8 cellular contexts compared by ENCODE assay signal in genomic region chr1:227563319-227564201, GRCh38.
A peak's percentile ranks its signal among the peaks of the same experiment; 100 is the strongest.
DNase-seq lines count a peak whose midpoint lies in the region; ATAC-seq and TF ChIP-seq lines count a peak whose summit lies in the region.

ZNF678 (plus strand) TSS chr1:227563556; CDS start chr1:227650992, 87,436 bp downstream.

- H3K4me1 ChIP-seq in OCI-LY3 (ENCODE audit: low read length) = peaks cover 9% of the 10 kb centered on the region

- H3K9me3 ChIP-seq in OCI-LY3 (ENCODE audit: insufficient read depth, low read length) = 0 out of 2 replicates have a peak, but pooled peaks cover 3% of the 10 kb centered on the region

- peaks cover 23% of the 10 kb centered on the region for H3K36me3 ChIP-seq in OCI-LY3 (replicated peaks; ENCODE audit: low read depth, low read length)

- no peaks in the 10 kb centered on the region for H3K27me3 ChIP-seq in OCI-LY3 (ENCODE audit: low read depth, low read length)

- H3K4me3 ChIP-seq in OCI-LY3 (ENCODE audit: low read length) = peak within 1 kb of the TSS; percentile 81
- H3K4me3 ChIP-seq in epithelial cell of esophagus (ENCODE audit: low read length) = peak within 1 kb of the TSS; percentile 61

- H3K9ac ChIP-seq in OCI-LY3 (ENCODE audit: low read length) = peak within 1 kb of the TSS; percentile 84

- TF ChIP-seq CTCF in OCI-LY3 (IDR thresholded peaks at IDR 0.05; ENCODE audit: low read depth, low read length) = no peak
- TF ChIP-seq CTCF in epithelial cell of esophagus (IDR thresholded peaks at IDR 0.05; ENCODE audit: insufficient read depth, low read depth, low read length, missing control alignments) = no peak

- H3K27ac ChIP-seq in OCI-LY3 (ENCODE audit: low read length) = peak within 1 kb of the TSS; percentile 73

- peaks cover 36% of the 10 kb centered on the region for H3K79me2 ChIP-seq in OCI-LY3 (ENCODE audit: low read length)

- peak within 1 kb of the TSS; percentile 96 for H2AFZ ChIP-seq in OCI-LY3 (ENCODE audit: low read depth, low read length)

- ATAC-seq in GM21528 (IDR thresholded peaks at IDR 0.05; ENCODE audit: low FRiP score, unreplicated experiment) = peak; percentile 98

- peak within 1 kb of the TSS; percentile 88 for H3K4me2 ChIP-seq in OCI-LY3 (ENCODE audit: low read length)

- no peaks in the 10 kb centered on the region for H4K20me1 ChIP-seq in OCI-LY3 (ENCODE audit: insufficient read depth, low read length)

- DNase-seq in DMS 273 (lab: John Stamatoyannopoulos, UW; ENCODE audit: unreplicated experiment) (peak; percentile 98), HuH-7.5 (ENCODE audit: low spot score) (peak; percentile 99), activated T-cell treated with anti-CD3 and anti-CD28 coated beads for 24 hours (ENCODE audit: low read depth) (peak; percentile 87), epithelial cell of esophagus (ENCODE audit: low read depth) (peak; percentile 94), middle frontal gyrus (ENCODE audit: extremely low spot score, low spot score) (peak; percentile 87)
- peak; percentile 65 to 79 for DNase-seq in stimulated activated CD8-positive, alpha-beta memory T cell treated with anti-CD3 and anti-CD28 coated beads, Interleukin-2, amount 100 ng/mL, for 1 hour (ENCODE audit: low read depth in 2 of 2)

Comparison
In these comparisons a context has a peak if more than half of its experiments do, and no peak if none do; other contexts are left out.
1. Peak in every context shown above with its lines: DNase-seq, ATAC-seq, H3K4me3 ChIP-seq and H3K27ac ChIP-seq.